22 cellular contexts compared by ENCODE assay signal in the genomic region with DNA sequence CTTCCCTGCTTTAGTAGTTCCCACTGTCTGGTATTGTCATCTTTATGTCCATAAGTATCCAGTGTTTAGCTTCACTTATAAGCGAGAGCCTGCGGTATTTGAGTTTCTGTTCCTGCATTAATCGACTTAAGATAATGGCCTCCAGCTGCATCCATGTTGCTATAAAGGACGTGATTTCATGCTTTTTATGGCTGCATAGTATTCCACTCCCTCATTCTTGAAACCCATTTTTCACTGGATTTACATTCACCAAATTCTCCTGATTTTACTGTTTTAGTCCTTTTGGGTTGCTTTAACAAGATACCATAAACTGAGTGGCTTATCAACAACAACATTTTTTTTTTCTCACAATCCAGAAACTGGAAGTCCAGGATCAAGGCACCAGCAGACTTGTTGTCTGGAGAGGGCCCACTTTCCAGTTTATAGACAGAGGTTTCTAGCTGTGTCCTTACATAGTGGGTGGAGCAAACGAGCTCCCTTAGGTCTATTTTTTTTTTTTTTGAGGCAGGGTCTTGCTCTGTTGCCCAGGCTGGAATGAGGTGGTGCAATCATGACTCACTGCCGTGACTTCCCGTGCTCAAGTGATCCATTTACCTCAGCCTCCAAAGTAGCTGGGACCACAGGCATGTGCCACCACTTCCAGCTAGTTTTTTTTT. TPM values are rescaled to one million over a fixed set of nuclear protein-coding genes. Genes with fewer than 3 reads are reported as not detected.
DNase-seq lines count a peak whose midpoint lies in the region; ATAC-seq, FAIRE-seq and TF ChIP-seq lines count a peak whose summit lies in the region.
"Had no signal": no experiment of that assay in that cellular context is flagged by ENCODE, and none has a peak within 500 bp of the region (broad histone marks: within the 10 kb centered on the region; RNA-seq: fewer than 3 reads in every experiment).

No MANE protein-coding gene starts in this region.

- H3K27me3 ChIP-seq in HepG2 (ENCODE audit: control insufficient read depth in 1 of 2, insufficient read depth in 2 of 2, low read length in 2 of 2) (peaks cover 0 to 21% of the 10 kb centered on the region in 2 experiments; a peak in 3 of 5 replicates), right lobe of liver (no peaks in the 10 kb centered on the region), A673 (replicated peaks; ENCODE audit: insufficient read depth, low read depth, low read length, poor library complexity) (no peaks in the 10 kb centered on the region), colonic mucosa (no peaks in the 10 kb centered on the region)
- H3K27me3 ChIP-seq: BLaER1 treated with 17β-estradiol and CSF1 and Interleukin-3, amounts not matched to agents 10 nM and 100 nM had no signal

- TF ChIP-seq CTCF in HepG2 (CRISPR knock-in tag; IDR thresholded peaks at IDR 0.05): no peak
- TF ChIP-seq CTCF in right lobe of liver (IDR thresholded peaks at IDR 0.05): no peak
- no peak for TF ChIP-seq CTCF in A673 (conservative IDR thresholded peaks at IDR 0.05; ENCODE audit: low read depth, low read length)
- TF ChIP-seq CTCF in colonic mucosa (IDR thresholded peaks at IDR 0.05): no peak

- H3K27ac ChIP-seq in HepG2 (ENCODE audit: extremely low read length, insufficient read depth, low read length): no peak overlapping the region
- no peak overlapping the region for H3K27ac ChIP-seq in right lobe of liver
- H3K27ac ChIP-seq in A673 (ENCODE audit: low read depth, low read length, poor library complexity, severe bottlenecking): no peak overlapping the region
- H3K27ac ChIP-seq in colonic mucosa: no peak overlapping the region
- H3K27ac ChIP-seq: A549; BLaER1 treated with 17β-estradiol and CSF1 and Interleukin-3, amounts not matched to agents 10 nM and 100 nM had no signal

- WGBS in HepG2 (ENCODE audit: low lambda C conversion rate): 21% methylated on average over 7 of the region's 7 CpGs
- 62% methylated on average over 7 of the region's 7 CpGs for WGBS in right lobe of liver (ENCODE audit: insufficient coverage, low coverage, low lambda C conversion rate, missing lambda C conversion rate)

- in situ Hi-C loops in HepG2 (cut with HindIII; ENCODE audit: extremely low pct_ligation_motif_present, low pct_unique_long_range_greater_than_20kb): no loop called here

- FAIRE-seq in HepG2 (lab: Jason Lieb, UNC): no peak
- FAIRE-seq: A549, D721Med, GM12878, GM19239 had no signal

- intact Hi-C loops in HepG2 (cut with micrococcal nuclease; ENCODE audit: unreplicated experiment): no loop called here
- intact Hi-C loops in right lobe of liver (cut with DNase I): no loop called here
- intact Hi-C loops in A673 (cut with micrococcal nuclease; ENCODE audit: unreplicated experiment): no loop called here
- intact Hi-C loops in colonic mucosa (cut with DNase I): no loop called here

- no peaks in the 10 kb centered on the region for H3K79me2 ChIP-seq in HepG2 (ENCODE audit: insufficient read depth, low read length)

- no peak overlapping the region for H3K9ac ChIP-seq in HepG2 (ENCODE audit: insufficient read depth, low read depth, low read length)
- H3K9ac ChIP-seq in colonic mucosa (ENCODE audit: low read depth in 2 of 2, low read length in 2 of 2): no peak overlapping the region
- H3K9ac ChIP-seq: BLaER1 treated with 17β-estradiol and CSF1 and Interleukin-3, amounts not matched to agents 10 nM and 100 nM had no signal

- H3K36me3 ChIP-seq in HepG2 (replicated peaks in 1 of 2; ENCODE audit: control insufficient read depth in 1 of 2, insufficient read depth in 2 of 2, low read length in 2 of 2) (no peaks in the 10 kb centered on the region), right lobe of liver (no peaks in the 10 kb centered on the region), A673 (ENCODE audit: insufficient read depth, low read length, poor library complexity, severe bottlenecking) (no peaks in the 10 kb centered on the region), colonic mucosa (no peaks in the 10 kb centered on the region)
- H3K36me3 ChIP-seq: BLaER1 treated with 17β-estradiol and CSF1 and Interleukin-3, amounts not matched to agents 10 nM and 100 nM; HAP-1 had no signal

- H3K4me3 ChIP-seq in HepG2 (replicated peaks in 1 of 3; ENCODE audit: insufficient read depth in 1 of 3, low read depth in 2 of 3, low read length in 3 of 3) (no peak overlapping the region), right lobe of liver (no peak overlapping the region), A673 (ENCODE audit: low read depth, low read length, poor library complexity, severe bottlenecking) (no peak overlapping the region), colonic mucosa (no peak overlapping the region)
- H3K4me3 ChIP-seq: A549; BLaER1 treated with 17β-estradiol and CSF1 and Interleukin-3, amounts not matched to agents 10 nM and 100 nM; GM12878; GM23338; HAP-1 had no signal

- no peak for DNase-seq in HepG2 (ENCODE audit: low spot score)
- no peak for DNase-seq in right lobe of liver
- DNase-seq in M059J (ENCODE audit: low read depth): peak; percentile 41
- DNase-seq in kidney tubule cell (ENCODE audit: low spot score): peak; percentile 16
- DNase-seq in A673 (ENCODE audit: low spot score): no peak
- no peak for DNase-seq in OCI-M1 (lab: John Stamatoyannopoulos, UW)
- no peak for DNase-seq in colonic mucosa
- DNase-seq: 8988T; CD4-positive, alpha-beta T cell; CD8-positive, alpha-beta memory T cell; DMS 273 treated with DMSO at 0.1 percent for 48 hours; DMS79; EL; GDM1 had no signal

- H3K4me2 ChIP-seq in HepG2 (ENCODE audit: low read depth, low read length): no peak overlapping the region
- H3K4me2 ChIP-seq: A549; BLaER1 treated with 17β-estradiol and CSF1 and Interleukin-3, amounts not matched to agents 10 nM and 100 nM; GM23338 had no signal

- POLR2A ChIA-PET in HepG2 (lab: Yijun Ruan, JAX): no interaction called here
- POLR2A ChIA-PET in A673 (lab: Charles Lee; ENCODE audit: low non-redundant PET): no interaction called here

- no peak for TF ChIP-seq RAD21 in HepG2 (CRISPR knock-in tag; IDR thresholded peaks at IDR 0.05)

- H2AFZ ChIP-seq in HepG2 (ENCODE audit: low read length): no peak overlapping the region
- H2AFZ ChIP-seq: GM23338 had no signal

- no TSS peak for BruUV-seq in HepG2 (replicated peaks; lab: Mats Ljungman, UMichigan)
- BruUV-seq in A673 (replicated peaks; lab: Mats Ljungman, UMichigan): no TSS peak

- H3K9me3 ChIP-seq in HepG2 (ENCODE audit: low read length): no peaks in the 10 kb centered on the region
- H3K9me3 ChIP-seq in right lobe of liver: no peaks in the 10 kb centered on the region
- H3K9me3 ChIP-seq in A673 (ENCODE audit: low read depth, low read length, poor library complexity, severe bottlenecking): no peaks in the 10 kb centered on the region
- no peaks in the 10 kb centered on the region for H3K9me3 ChIP-seq in colonic mucosa

- H3K4me1 ChIP-seq in HepG2 (ENCODE audit: insufficient read depth, low read length) (no peaks in the 10 kb centered on the region), right lobe of liver (no peaks in the 10 kb centered on the region), A673 (ENCODE audit: insufficient read depth, low read length, poor library complexity, severe bottlenecking) (no peaks in the 10 kb centered on the region), colonic mucosa (no peaks in the 10 kb centered on the region)
- H3K4me1 ChIP-seq: A549, HAP-1 had no signal

- TF ChIP-seq EP300 in HepG2 (IDR thresholded peaks at IDR 0.05; ENCODE audit: low read depth in 2 of 2, low read length in 2 of 2) (no peak), HepG2 (CRISPR knock-in tag; IDR thresholded peaks at IDR 0.05; ENCODE audit: borderline replicate concordance) (no peak)

- TF ChIP-seq POLR2A in HepG2 (IDR thresholded peaks at IDR 0.05; ENCODE audit: insufficient read depth in 1 of 2, low read depth in 2 of 2, low read length in 2 of 2): no peak
- no peak for TF ChIP-seq POLR2A in right lobe of liver (IDR thresholded peaks at IDR 0.05)

- CTCF ChIA-PET in HepG2 (lab: Yijun Ruan, JAX; ENCODE audit: low intra/inter-chr PET ratio, low total read pairs): no interaction called here
- CTCF ChIA-PET in A673 (lab: Charles Lee): interaction anchor here (0.6 kb wide), 1 partner anchor 73 kb away, joined by 3 read pairs; no protein-coding TSS in a partner anchor

- H4K20me1 ChIP-seq in HepG2 (ENCODE audit: insufficient read depth, low read length): no peaks in the 10 kb centered on the region
- H4K20me1 ChIP-seq: BLaER1 treated with 17β-estradiol and CSF1 and Interleukin-3, amounts not matched to agents 10 nM and 100 nM had no signal

- ATAC-seq in HepG2 (no peak), right lobe of liver (no peak)
- ATAC-seq: A549, GM12878, GM23338 had no signal

TF ChIP-seq in HepG2, 621 proteins besides CTCF, POLR2A, EP300 and RAD21:
- TF ChIP-seq ZNF121 (CRISPR knock-in tag; IDR thresholded peaks at IDR 0.05) (0 out of 2 replicates have a peak, but pooled peaks have one; percentile 31), MEF2D (CRISPR knock-in tag; IDR thresholded peaks at IDR 0.05) (no peak)

RNA-seq across cellular contexts. Expression of gene TICRR, which starts 6.1 kb away (rescaled TPM):
- total RNA-seq in HepG2 (2016; rRNA removed; fragmentation: Illumina TruSeq; extraction: Trizol) (14.3 and 14.8 TPM in 2 replicates), right lobe of liver (1 to 10 TPM in 1 of 6 experiments, under 1 TPM in 4, not detected in 1; 0.05 to 1.1 (median 0.24) TPM), A673 (2021) (55.7 and 56.5 TPM in 2 replicates), colonic mucosa (10 to 100 TPM in 1 of 2 donors, 1 to 10 TPM in 1; 2.9 to 14.6 TPM)
- total RNA-seq in HepG2 (2016; cell fraction: cytosol; rRNA removed; fragmentation: Illumina TruSeq; extraction: Trizol; ENCODE audit: low read depth): 2.6 and 3.4 TPM in 2 replicates
- total RNA-seq in HepG2 (2016; cell fraction: insoluble cytoplasmic fraction; rRNA removed; fragmentation: Illumina TruSeq; extraction: Trizol): 13.0 and 13.8 TPM in 2 replicates
- 5.7 and 6.1 TPM in 2 replicates for total RNA-seq in HepG2 (2016; cell fraction: membrane; rRNA removed; fragmentation: Illumina TruSeq; extraction: Trizol)
- total RNA-seq in HepG2 (2016; cell fraction: nucleus; rRNA removed; fragmentation: Illumina TruSeq; extraction: Trizol): 24.1 and 25.6 TPM in 2 replicates
- 3.3 and 4.1 TPM in 2 replicates for polyA plus RNA-seq in HepG2 (2011; rRNA removed)
- polyA plus RNA-seq in HepG2 (2011; cell fraction: cytosol; rRNA removed): 1.7 and 2.0 TPM in 2 replicates
- 8.1 and 12.8 TPM in 2 replicates for polyA plus RNA-seq in HepG2 (2011; cell fraction: nucleus; rRNA removed)
- 2.6 and 5.2 TPM in 2 replicates for polyA plus RNA-seq in HepG2 (2012)
- 1.4 and 1.7 TPM in 2 replicates for polyA plus RNA-seq in HepG2 (2016; cell fraction: cytosol; fragmentation: Illumina TruSeq; extraction: Trizol; ENCODE audit: low read depth)
- polyA plus RNA-seq in HepG2 (2016; cell fraction: insoluble cytoplasmic fraction; fragmentation: Illumina TruSeq; extraction: Trizol; ENCODE audit: low read depth): 9.6 and 12.3 TPM in 2 replicates
- polyA plus RNA-seq in HepG2 (2016; cell fraction: membrane; fragmentation: Illumina TruSeq; extraction: Trizol; ENCODE audit: low read depth): 2.4 and 2.7 TPM in 2 replicates
- 35.2 and 38.1 TPM in 2 replicates for polyA plus RNA-seq in HepG2 (2016; cell fraction: nucleus; fragmentation: Illumina TruSeq; extraction: Trizol; ENCODE audit: insufficient read depth, low read depth)
- polyA minus RNA-seq in HepG2 (2011; rRNA and poly(A)+ RNA removed; ENCODE audit: low replicate concordance): 12.6 and 58.7 TPM in 2 replicates
- 3.0 and 3.7 TPM in 2 replicates for polyA minus RNA-seq in HepG2 (2011; cell fraction: cytosol; rRNA and poly(A)+ RNA removed)
- 15.5 and 18.4 TPM in 2 replicates for polyA minus RNA-seq in HepG2 (2011; cell fraction: nucleus; rRNA and poly(A)+ RNA removed)
- total RNA-seq in M059J (2014; rRNA removed; shearing (Covaris generic)): 6.6 and 12.0 TPM in 2 replicates
- polyA plus RNA-seq: CD14-positive monocyte; CD8-positive, alpha-beta memory T cell had no signal

Comparison
In these comparisons a context has a peak if more than half of its experiments do, and no peak if none do; other contexts are left out.
1. DNase-seq: peak in M059J (single experiment) and kidney tubule cell (single experiment); none in HepG2 (single experiment), right lobe of liver (0 of 3), A673 (single experiment), OCI-M1 (single experiment) and colonic mucosa (single experiment).